In genomic region chr20:62374431-62375152, GRCh38 we compare ENCODE assay signal across 1 cellular context.
A peak's percentile ranks its signal among the peaks of the same experiment; 100 is the strongest.
TF ChIP-seq lines count a peak whose summit lies in the region.

No MANE protein-coding gene starts in this region.

TF ChIP-seq in HepG2, 621 proteins besides CTCF, POLR2A, EP300 and RAD21 (continued from another document and continues in another):
- TF ChIP-seq ZBTB20 (CRISPR knock-in tag; IDR thresholded peaks at IDR 0.05; ENCODE audit: borderline replicate concordance, low read depth) (0 out of 2 replicates have a peak, but pooled peaks have one; percentile 11), GATAD1 (CRISPR knock-in tag; IDR thresholded peaks at IDR 0.05) (0 out of 2 replicates have a peak, but pooled peaks have one; percentile 34), ZNF687 (CRISPR knock-in tag; IDR thresholded peaks at IDR 0.05) (peak; percentile 62), DPF2 (CRISPR knock-in tag; IDR thresholded peaks at IDR 0.05; ENCODE audit: borderline replicate concordance, low read depth) (0 out of 2 replicates have a peak, but pooled peaks have one; percentile 3), ZNF296 (CRISPR knock-in tag; conservative IDR thresholded peaks at IDR 0.05) (no peak), HOXA9 (CRISPR knock-in tag; IDR thresholded peaks at IDR 0.05; ENCODE audit: borderline replicate concordance) (0 out of 2 replicates have a peak, but pooled peaks have one; percentile 38), ZNF839 (CRISPR knock-in tag; IDR thresholded peaks at IDR 0.05; ENCODE audit: borderline replicate concordance) (no peak), KIAA2018 (CRISPR knock-in tag; IDR thresholded peaks at IDR 0.05; ENCODE audit: borderline replicate concordance) (no peak), HDAC1 (CRISPR knock-in tag; IDR thresholded peaks at IDR 0.05) (no peak), CSRNP2 (CRISPR knock-in tag; conservative IDR thresholded peaks at IDR 0.05; ENCODE audit: low read depth) (no peak), TBX2 (CRISPR knock-in tag; IDR thresholded peaks at IDR 0.05; ENCODE audit: borderline replicate concordance) (peak; percentile 65; the same call in 1 of the 2 replicates), ZNF773 (CRISPR knock-in tag; IDR thresholded peaks at IDR 0.05; ENCODE audit: borderline replicate concordance) (no peak), KDM3A (CRISPR knock-in tag; IDR thresholded peaks at IDR 0.05; ENCODE audit: low read depth) (0 out of 2 replicates have a peak, but pooled peaks have one; percentile 30), ZNF83 (CRISPR knock-in tag; IDR thresholded peaks at IDR 0.05; ENCODE audit: borderline replicate concordance) (0 out of 2 replicates have a peak, but pooled peaks have one; percentile 0), MYC (CRISPR knock-in tag; IDR thresholded peaks at IDR 0.05; ENCODE audit: borderline replicate concordance) (0 out of 2 replicates have a peak, but pooled peaks have one; percentile 32), TERF1 (CRISPR knock-in tag; IDR thresholded peaks at IDR 0.05) (no peak), SP140L (CRISPR knock-in tag; IDR thresholded peaks at IDR 0.05; ENCODE audit: borderline replicate concordance) (no peak), POLR2G (IDR thresholded peaks at IDR 0.05; ENCODE audit: low read depth, low read length) (no peak), ZBTB39 (CRISPR knock-in tag; IDR thresholded peaks at IDR 0.05) (no peak), ATAD3A (CRISPR knock-in tag; IDR thresholded peaks at IDR 0.05) (no peak; the same call in 1 of the 2 replicates), ZSCAN31 (CRISPR knock-in tag; IDR thresholded peaks at IDR 0.05; ENCODE audit: low read depth) (no peak), SALL1 (CRISPR knock-in tag; IDR thresholded peaks at IDR 0.05) (peak; percentile 44; the same call in 1 of the 2 replicates), BRD4 (CRISPR knock-in tag; IDR thresholded peaks at IDR 0.05) (no peak; the same call in none of the 2 replicates), DR1 (CRISPR knock-in tag; IDR thresholded peaks at IDR 0.05) (peak; percentile 28; the same call in 1 of the 2 replicates), HIC2 (CRISPR knock-in tag; IDR thresholded peaks at IDR 0.05; ENCODE audit: low read depth) (no peak), MXI1 (IDR thresholded peaks at IDR 0.05; ENCODE audit: borderline replicate concordance, low read depth, low read length) (no peak), SOX6 (IDR thresholded peaks at IDR 0.05) (no peak), SOX6 (CRISPR knock-in tag; IDR thresholded peaks at IDR 0.05) (peak; percentile 2; the same call in 1 of the 2 replicates), ATF2 (CRISPR knock-in tag; IDR thresholded peaks at IDR 0.05) (no peak), KLF13 (CRISPR knock-in tag; IDR thresholded peaks at IDR 0.05) (no peak), ELF1 (CRISPR knock-in tag; IDR thresholded peaks at IDR 0.05) (no peak), SMAD1 (CRISPR knock-in tag; IDR thresholded peaks at IDR 0.05; ENCODE audit: borderline replicate concordance, low read depth) (no peak)
